Comparison of ENCODE assay signal across 17 cellular contexts in genomic region chr12:21828111-21828775, GRCh38. TPM values are rescaled to one million over a fixed set of nuclear protein-coding genes. Genes with fewer than 3 reads are reported as not detected.
A peak's percentile ranks its signal among the peaks of the same experiment; 100 is the strongest.
DNase-seq lines count a peak whose midpoint lies in the region; ATAC-seq and TF ChIP-seq lines count a peak whose summit lies in the region.
"Had no signal": no experiment of that assay in that cellular context is flagged by ENCODE, and none has a peak within 500 bp of the region (broad histone marks: within the 10 kb centered on the region; RNA-seq: fewer than 3 reads in every experiment).

No MANE protein-coding gene starts in this region.

- H2BK20ac ChIP-seq in IMR-90 (ENCODE audit: low read depth, low read length) = no peak overlapping the region

- no peak overlapping the region for H3K14ac ChIP-seq in IMR-90 (replicated peaks; ENCODE audit: low read depth, low read length)

- H3K4me3 ChIP-seq in IMR-90 (ENCODE audit: insufficient read depth, low read depth, low read length) = no peak overlapping the region
- H3K4me3 ChIP-seq in coronary artery = peak overlapping the region; percentile 23
- no peak overlapping the region for H3K4me3 ChIP-seq in lower lobe of right lung
- peak overlapping the region; percentile 13 to 50 for H3K4me3 ChIP-seq in stomach smooth muscle (ENCODE audit: low read length in 2 of 2)

- in situ Hi-C loops in IMR-90 (cut with MboI; ENCODE audit: low sequenced_read_pairs) = no loop called here

- no peak overlapping the region for H2BK120ac ChIP-seq in IMR-90 (ENCODE audit: low read depth, low read length)

- no peak overlapping the region for H3K23ac ChIP-seq in IMR-90 (ENCODE audit: low read depth, low read length)

- POLR2A ChIA-PET in IMR-90 (lab: Charles Lee; ENCODE audit: unreplicated experiment) = no interaction called here

- H3K27ac ChIP-seq in IMR-90 (ENCODE audit: insufficient read depth, low read length) (peak overlapping the region; percentile 25; the same call in 1 of the 2 replicates), coronary artery (peak overlapping the region in 1 of 2 donors; percentile 55), lower lobe of right lung (peak overlapping the region; percentile 25), stomach smooth muscle (ENCODE audit: low read length) (peak overlapping the region; percentile 63)

- no peak overlapping the region for H4K91ac ChIP-seq in IMR-90 (ENCODE audit: insufficient read depth, low read depth, low read length)

- DNase-seq in IMR-90 (peak; percentile 28), coronary artery (ENCODE audit: low spot score) (no peak), lower lobe of right lung (no peak), GM20000 (ENCODE audit: low spot score) (no peak), NOMO-1 (lab: John Stamatoyannopoulos, UW; ENCODE audit: unreplicated experiment in 2 of 2) (no peak)
- DNase-seq: activated B cell treated with CpG ODN at 0.5 μM for 24 hours; activated CD8-positive, alpha-beta memory T cell treated with anti-CD3 and anti-CD28 coated beads, Interleukin-2, amount 10 ng/mL, durations not matched to agents 7 days and 5 days; activated naive CD4-positive, alpha-beta T cell treated with Interleukin-2 at 50 U/mL for 16 hours; C1 segment of cervical spinal cord; effector CD8-positive, alpha-beta T cell; NCI-H748 treated with DMSO at 0.1 percent for 48 hours; T-cell; trophoblast cell had no signal

- no peak overlapping the region for H3K56ac ChIP-seq in IMR-90 (ENCODE audit: extremely low read depth, insufficient read depth, low read length)

- H3K27me3 ChIP-seq in IMR-90 (ENCODE audit: control insufficient read depth, insufficient read depth, low read length) (no peaks in the 10 kb centered on the region), lower lobe of right lung (ENCODE audit: low read depth) (no peaks in the 10 kb centered on the region), stomach smooth muscle (ENCODE audit: control insufficient read depth in 1 of 2, insufficient read depth in 2 of 2, low read length in 2 of 2) (no peaks in the 10 kb centered on the region)

- H3K4me1 ChIP-seq in IMR-90 (ENCODE audit: control insufficient read depth, insufficient read depth, low read length) (peaks cover 3% of the 10 kb centered on the region), lower lobe of right lung (peaks cover 10% of the 10 kb centered on the region), stomach smooth muscle (ENCODE audit: control insufficient read depth, insufficient read depth, low read length) (peaks cover 22% of the 10 kb centered on the region)

- intact Hi-C loops in IMR-90 (cut with micrococcal nuclease) (loop anchor here (5.0 kb wide), 1 partner anchor 114 kb away; the partner anchor contains the start of gene ABCC9), lower lobe of right lung (cut with DNase I) (no loop called here)

- H4K20me1 ChIP-seq in IMR-90 (ENCODE audit: insufficient read depth, low read length) = no peaks in the 10 kb centered on the region

- no peak overlapping the region for H2AFZ ChIP-seq in IMR-90 (replicated peaks; ENCODE audit: low read length, poor library complexity)

- H3K36me3 ChIP-seq in IMR-90 (ENCODE audit: control insufficient read depth, insufficient read depth, low read length) (no peaks in the 10 kb centered on the region), lower lobe of right lung (no peaks in the 10 kb centered on the region), stomach smooth muscle (ENCODE audit: control insufficient read depth in 2 of 2, insufficient read depth in 2 of 2, low read length in 2 of 2) (no peaks in the 10 kb centered on the region)

- H4K8ac ChIP-seq in IMR-90 (ENCODE audit: low read depth in 2 of 2, low read length in 2 of 2) = no peak overlapping the region; a peak in 1 of 4 replicates

- TF ChIP-seq RAD21 in IMR-90 (IDR thresholded peaks at IDR 0.05; ENCODE audit: low read length) = no peak

- no peaks in the 10 kb centered on the region for H3K9me1 ChIP-seq in IMR-90 (ENCODE audit: insufficient read depth, low read length)

- no peak for TF ChIP-seq CTCF in IMR-90 (conservative IDR thresholded peaks at IDR 0.05; ENCODE audit: low read depth, low read length)
- TF ChIP-seq CTCF in coronary artery (IDR thresholded peaks at IDR 0.05) = no peak
- TF ChIP-seq CTCF in lower lobe of right lung (IDR thresholded peaks at IDR 0.05) = no peak
- no peak for TF ChIP-seq CTCF in GM20000 (IDR thresholded peaks at IDR 0.05; ENCODE audit: extremely low read depth, missing control alignments)

- CTCF ChIA-PET in IMR-90 (lab: Yijun Ruan, JAX) = interaction anchor here (0.6 to 1.0 kb wide), 2 partner anchors 131 to 682 kb away, joined by 3 to 4 read pairs; no protein-coding TSS in a partner anchor

- H3K4me2 ChIP-seq in IMR-90 (ENCODE audit: low read depth, low read length) = peak overlapping the region; percentile 79

- peak overlapping the region; percentile 78 for H2BK5ac ChIP-seq in IMR-90 (ENCODE audit: low read depth, low read length, poor library complexity, severe bottlenecking)

- dilution Hi-C loops in IMR-90 (cut with HindIII; ENCODE audit: low sequenced_read_pairs, unreplicated experiment) = no loop called here

- no peak overlapping the region for H4K5ac ChIP-seq in IMR-90 (ENCODE audit: low read depth, low read length)

- peak overlapping the region; percentile 1; the same call in 1 of the 2 replicates for H3K18ac ChIP-seq in IMR-90 (ENCODE audit: low read depth, low read length)

- ATAC-seq in IMR-90 (ENCODE audit: low read depth) (peak; percentile 69), lower lobe of right lung (peak; percentile 59 to 66), GM21367 (IDR thresholded peaks at IDR 0.05; ENCODE audit: unreplicated experiment) (no peak)
- ATAC-seq: activated CD8-positive, alpha-beta memory T cell treated with anti-CD3 and anti-CD28 coated beads, Interleukin-2, amount 10 ng/mL, durations not matched to agents 7 days and 5 days; T-cell had no signal

- H2AK9ac ChIP-seq in IMR-90 (replicated peaks; ENCODE audit: low read depth, low read length, poor library complexity) = no peak overlapping the region

- H3K9ac ChIP-seq in IMR-90 (ENCODE audit: low read depth, low read length) (no peak overlapping the region), stomach smooth muscle (ENCODE audit: low read length in 2 of 2) (no peak overlapping the region)

- WGBS in IMR-90 (ENCODE audit: extremely low coverage in 2 of 2, insufficient read length in 1 of 2), 2 experiments = 100% methylated on average over 1 to 2 of the region's 5 CpGs

- no peak overlapping the region for H2AK5ac ChIP-seq in IMR-90 (ENCODE audit: low read depth, low read length)

- no peaks in the 10 kb centered on the region for H3K79me1 ChIP-seq in IMR-90 (ENCODE audit: low read depth in 1 of 2, low read length in 2 of 2)

- no peak for TF ChIP-seq POLR2A in IMR-90 (IDR thresholded peaks at IDR 0.05; ENCODE audit: low read depth, low read length)

- H2BK15ac ChIP-seq in IMR-90 (ENCODE audit: low read depth, low read length) = no peak overlapping the region

- no TSS peak for BruUV-seq in IMR-90 (replicated peaks; lab: Mats Ljungman, UMichigan)

- H3K9me3 ChIP-seq in IMR-90 (ENCODE audit: control insufficient read depth, insufficient read depth, low read length) (no peaks in the 10 kb centered on the region), lower lobe of right lung (no peaks in the 10 kb centered on the region), stomach smooth muscle (ENCODE audit: control insufficient read depth in 2 of 2, low read length in 2 of 2) (no peaks in the 10 kb centered on the region)

- no peak overlapping the region for H3K4ac ChIP-seq in IMR-90 (ENCODE audit: low read depth, low read length)

TF ChIP-seq in IMR-90, 13 proteins besides CTCF, POLR2A, EP300 and RAD21:
- TF ChIP-seq SMC3 (IDR thresholded peaks at IDR 0.05; ENCODE audit: low read depth, low read length) (no peak), RCOR1 (IDR thresholded peaks at IDR 0.05; ENCODE audit: insufficient replicate concordance, low read length) (no peak), MXI1 (IDR thresholded peaks at IDR 0.05; ENCODE audit: borderline replicate concordance, low read depth, low read length) (no peak), MAFK (IDR thresholded peaks at IDR 0.05; ENCODE audit: low read depth, low read length) (no peak), ELK1 (IDR thresholded peaks at IDR 0.05; ENCODE audit: borderline replicate concordance, low read depth, low read length) (no peak), FOS (IDR thresholded peaks at IDR 0.05; ENCODE audit: low read depth, low read length) (no peak), BHLHE40 (IDR thresholded peaks at IDR 0.05; ENCODE audit: low read depth, low read length) (no peak), CEBPB (IDR thresholded peaks at IDR 0.05; ENCODE audit: low read depth, low read length) (no peak), RFX5 (IDR thresholded peaks at IDR 0.05; ENCODE audit: low read depth, low read length) (no peak), USF2 (IDR thresholded peaks at IDR 0.05; ENCODE audit: low read depth, low read length) (no peak), CHD1 (IDR thresholded peaks at IDR 0.05; ENCODE audit: low read depth, low read length) (no peak), MAZ (IDR thresholded peaks at IDR 0.05; ENCODE audit: borderline replicate concordance, low read depth, low read length) (no peak)
TF ChIP-seq in IMR-90: peak in this region for 0.

RNA-seq across cellular contexts. Expression of gene KCNJ8, which starts 53.7 kb away (rescaled TPM):
- total RNA-seq in IMR-90 (2012; rRNA removed) (13.9 and 15.8 TPM in 2 replicates), lower lobe of right lung (12.8 TPM)
- polyA plus RNA-seq in IMR-90 (2012; rRNA removed) = 7.2 and 8.0 TPM in 2 replicates
- polyA plus RNA-seq in IMR-90 (2012; cell fraction: cytosol; rRNA removed) = 4.3 and 4.9 TPM in 2 replicates
- polyA plus RNA-seq in IMR-90 (2012; cell fraction: nucleus; rRNA removed; ENCODE audit: low replicate concordance) = 1.5 and 2.6 TPM in 2 replicates
- total RNA-seq: activated B cell treated with CpG ODN at 0.5 μM for 24 hours; activated CD8-positive, alpha-beta memory T cell treated with anti-CD3 and anti-CD28 coated beads, Interleukin-2, amount 10 ng/mL, durations not matched to agents 7 days and 5 days; MCF 10A had no signal
- polyA plus RNA-seq: keratinocyte had no signal

Comparison
In these comparisons a context has a peak if more than half of its experiments do, and no peak if none do; other contexts are left out.
1. H3K4me3 ChIP-seq: peak in coronary artery (single experiment) and stomach smooth muscle (2 of 2); none in IMR-90 (single experiment) and lower lobe of right lung (single experiment).